In genomic region chr5:103490340-103490739, GRCh38 we compare ENCODE assay signal across 22 cellular contexts.
A peak's percentile ranks its signal among the peaks of the same experiment; 100 is the strongest.
DNase-seq lines count a peak whose midpoint lies in the region; ATAC-seq, FAIRE-seq and TF ChIP-seq lines count a peak whose summit lies in the region.
"Had no signal": no experiment of that assay in that cellular context is flagged by ENCODE, and none has a peak within 500 bp of the region (broad histone marks: within the 10 kb centered on the region; RNA-seq: fewer than 3 reads in every experiment).

No MANE protein-coding gene starts in this region.

- H2AK5ac ChIP-seq in H1 (ENCODE audit: low read depth, low read length), result no peak overlapping the region
- no peak overlapping the region for H2AK5ac ChIP-seq in trophoblast cell (ENCODE audit: low read length)

- H3K79me2 ChIP-seq in HepG2 (ENCODE audit: insufficient read depth, low read length), result no peaks in the 10 kb centered on the region
- H3K79me2 ChIP-seq in H1 (ENCODE audit: control insufficient read depth in 1 of 2, insufficient read depth in 2 of 2, low read length in 2 of 2), result no peaks in the 10 kb centered on the region
- H3K79me2 ChIP-seq in trophoblast cell (ENCODE audit: control insufficient read depth, insufficient read depth, low read length, poor library complexity), result no peaks in the 10 kb centered on the region
- no peaks in the 10 kb centered on the region for H3K79me2 ChIP-seq in mammary epithelial cell (ENCODE audit: insufficient read depth, low read length)

- H4K91ac ChIP-seq in H1 (replicated peaks; ENCODE audit: insufficient read length, low read length), result no peak overlapping the region
- H4K91ac ChIP-seq in trophoblast cell (ENCODE audit: low read depth, low read length), result peak overlapping the region; percentile 9

- WGBS in HepG2 (ENCODE audit: low lambda C conversion rate), result 0% methylated on average over 1 of the region's 1 CpG
- WGBS in right lobe of liver (ENCODE audit: insufficient coverage, low coverage, low lambda C conversion rate, missing lambda C conversion rate), result 44% methylated on average over 1 of the region's 1 CpG
- no CpG with 5 or more reads among the region's 1 CpG for WGBS in H1 (ENCODE audit: extremely low coverage in 1 of 2, insufficient coverage in 1 of 2, insufficient read length in 1 of 2, insufficient replicate concordance in 2 of 2, low coverage in 1 of 2, low lambda C conversion rate in 2 of 2, missing lambda C conversion rate in 1 of 2), 2 experiments
- WGBS in trophoblast cell (ENCODE audit: extremely low coverage, insufficient coverage, insufficient read length), result no CpG with 5 or more reads among the region's 1 CpG
- no CpG with 5 or more reads among the region's 1 CpG for WGBS in mammary epithelial cell (ENCODE audit: low coverage, missing lambda C conversion rate)

- H3K79me1 ChIP-seq in H1 (ENCODE audit: low read depth, low read length) (no peaks in the 10 kb centered on the region), trophoblast cell (ENCODE audit: low read length) (peaks cover 7% of the 10 kb centered on the region)

- intact Hi-C loops in HepG2 (cut with micrococcal nuclease; ENCODE audit: unreplicated experiment) (no loop called here), right lobe of liver (cut with DNase I) (no loop called here), mammary epithelial cell (cut with micrococcal nuclease) (no loop called here)

- no peak overlapping the region for H3K4me3 ChIP-seq in HepG2 (replicated peaks in 1 of 3; ENCODE audit: insufficient read depth in 1 of 3, low read depth in 2 of 3, low read length in 3 of 3)
- no peak overlapping the region for H3K4me3 ChIP-seq in right lobe of liver
- no peak overlapping the region for H3K4me3 ChIP-seq in HEK293 (ENCODE audit: low read depth, low read length)
- H3K4me3 ChIP-seq in H1 (ENCODE audit: extremely low read depth in 1 of 4, insufficient read depth in 2 of 4, low read depth in 3 of 4, low read length in 4 of 4), result no peak overlapping the region
- H3K4me3 ChIP-seq in trophoblast cell (ENCODE audit: low read depth, low read length), result no peak overlapping the region
- no peak overlapping the region for H3K4me3 ChIP-seq in mammary epithelial cell (replicated peaks in 1 of 3; ENCODE audit: insufficient read depth in 1 of 3, low read depth in 2 of 3, low read length in 3 of 3)
- H3K4me3 ChIP-seq: A549; BLaER1 treated with 17β-estradiol and CSF1 and Interleukin-3, amounts not matched to agents 10 nM and 100 nM had no signal

- no peak for FAIRE-seq in HepG2 (lab: Jason Lieb, UNC)
- FAIRE-seq in H1 (lab: Jason Lieb, UNC), result no peak
- FAIRE-seq: A549, D721Med, GM12891, GM19239 had no signal

- H2BK20ac ChIP-seq in H1 (ENCODE audit: low read length), result no peak overlapping the region

- H4K12ac ChIP-seq in trophoblast cell (ENCODE audit: low read depth, low read length), result no peak overlapping the region

- no peak overlapping the region for H3K4ac ChIP-seq in H1 (replicated peaks; ENCODE audit: insufficient read length, low read depth, low read length)
- H3K4ac ChIP-seq in trophoblast cell (ENCODE audit: low read depth, low read length), result no peak overlapping the region

- TF ChIP-seq RAD21 in HepG2 (CRISPR knock-in tag; IDR thresholded peaks at IDR 0.05), result no peak
- no peak for TF ChIP-seq RAD21 in H1 (IDR thresholded peaks at IDR 0.05 in 1 of 2, conservative IDR thresholded peaks at IDR 0.05 in 1 of 2; ENCODE audit: low read depth in 2 of 2, low read length in 2 of 2)

- H3K23ac ChIP-seq in H1 (ENCODE audit: insufficient read length) (no peak overlapping the region), trophoblast cell (ENCODE audit: low read length) (no peak overlapping the region)

- H2AFZ ChIP-seq in HepG2 (ENCODE audit: low read length) (no peak overlapping the region), H1 (ENCODE audit: low read length) (0 out of 2 replicates have a peak overlapping the region, but pooled peaks have one; percentile 46), trophoblast cell (ENCODE audit: insufficient read depth, low read length, poor library complexity) (no peak overlapping the region), mammary epithelial cell (ENCODE audit: low read depth, low read length) (no peak overlapping the region)

- in situ Hi-C loops in HepG2 (cut with HindIII; ENCODE audit: extremely low pct_ligation_motif_present, low pct_unique_long_range_greater_than_20kb), result no loop called here
- in situ Hi-C loops in mammary epithelial cell (cut with MboI; ENCODE audit: low sequenced_read_pairs in 2 of 2), result no loop called here

- H3K36me3 ChIP-seq in HepG2 (replicated peaks in 1 of 2; ENCODE audit: control insufficient read depth in 1 of 2, insufficient read depth in 2 of 2, low read length in 2 of 2) (no peaks in the 10 kb centered on the region), right lobe of liver (no peaks in the 10 kb centered on the region), HEK293 (ENCODE audit: control insufficient read depth in 2 of 2, insufficient read depth in 1 of 2, low read length in 2 of 2) (no peaks in the 10 kb centered on the region), H1 (ENCODE audit: control insufficient read depth in 2 of 4, insufficient read depth in 4 of 4, low read length in 3 of 4) (no peaks in the 10 kb centered on the region), trophoblast cell (ENCODE audit: control insufficient read depth in 1 of 2, insufficient read depth in 2 of 2, low read length in 2 of 2) (no peaks in the 10 kb centered on the region), mammary epithelial cell (ENCODE audit: insufficient read depth, low read length) (no peaks in the 10 kb centered on the region)
- H3K36me3 ChIP-seq: BLaER1 treated with 17β-estradiol and CSF1 and Interleukin-3, amounts not matched to agents 10 nM and 100 nM had no signal

- H3K27ac ChIP-seq in HepG2 (ENCODE audit: extremely low read length, insufficient read depth, low read length) (no peak overlapping the region), right lobe of liver (no peak overlapping the region), HEK293 (ENCODE audit: extremely low read depth, low read depth, low read length) (no peak overlapping the region), H1 (ENCODE audit: low read depth, low read length) (no peak overlapping the region), trophoblast cell (ENCODE audit: low read depth, low read length) (no peak overlapping the region), mammary epithelial cell (ENCODE audit: insufficient read depth, low read depth, low read length) (no peak overlapping the region)
- H3K27ac ChIP-seq: 22Rv1; A549; BLaER1 treated with 17β-estradiol and CSF1 and Interleukin-3, amounts not matched to agents 10 nM and 100 nM; C4-2B had no signal

- H2BK12ac ChIP-seq in H1 (ENCODE audit: low read depth, low read length), result 0 out of 2 replicates have a peak overlapping the region, but pooled peaks have one; percentile 23
- H2BK12ac ChIP-seq in trophoblast cell (ENCODE audit: low read length), result no peak overlapping the region

- H3K14ac ChIP-seq in H1 (ENCODE audit: insufficient read length), result no peak overlapping the region
- H3K14ac ChIP-seq in trophoblast cell (ENCODE audit: low read length), result no peak overlapping the region

- H3K9ac ChIP-seq in HepG2 (ENCODE audit: insufficient read depth, low read depth, low read length) (no peak overlapping the region), H1 (replicated peaks in 1 of 4; ENCODE audit: extremely low read depth in 1 of 4, low read depth in 3 of 4, low read length in 3 of 4) (0 out of 7 replicates have a peak overlapping the region, but pooled peaks of 1 of the 4 experiments have one; percentile 17), trophoblast cell (ENCODE audit: low read length) (no peak overlapping the region), mammary epithelial cell (ENCODE audit: insufficient read depth, low read length) (no peak overlapping the region)
- H3K9ac ChIP-seq: BLaER1 treated with 17β-estradiol and CSF1 and Interleukin-3, amounts not matched to agents 10 nM and 100 nM had no signal

- H4K20me1 ChIP-seq in HepG2 (ENCODE audit: insufficient read depth, low read length) (no peaks in the 10 kb centered on the region), H1 (replicated peaks in 1 of 2; ENCODE audit: control insufficient read depth in 1 of 2, insufficient read depth in 2 of 2, low read length in 2 of 2) (no peaks in the 10 kb centered on the region), mammary epithelial cell (ENCODE audit: insufficient read depth, low read length) (no peaks in the 10 kb centered on the region)
- H4K20me1 ChIP-seq: BLaER1 treated with 17β-estradiol and CSF1 and Interleukin-3, amounts not matched to agents 10 nM and 100 nM had no signal

- H2BK15ac ChIP-seq in H1 (ENCODE audit: low read length), result no peak overlapping the region

- TF ChIP-seq POLR2A in HepG2 (IDR thresholded peaks at IDR 0.05; ENCODE audit: insufficient read depth in 1 of 2, low read depth in 2 of 2, low read length in 2 of 2), result no peak
- TF ChIP-seq POLR2A in right lobe of liver (IDR thresholded peaks at IDR 0.05), result no peak
- no peak for TF ChIP-seq POLR2A in H1 (IDR thresholded peaks at IDR 0.05; ENCODE audit: control extremely low read depth in 1 of 2, low read depth in 2 of 2, low read length in 2 of 2)

- H3K4me1 ChIP-seq in HepG2 (ENCODE audit: insufficient read depth, low read length), result no peaks in the 10 kb centered on the region
- H3K4me1 ChIP-seq in right lobe of liver, result peaks cover 0 to 6% (median 0%) of the 10 kb centered on the region in 4 donors
- H3K4me1 ChIP-seq in HEK293 (ENCODE audit: control insufficient read depth, insufficient read depth, low read length), result no peaks in the 10 kb centered on the region
- peaks cover 0 to 12% (median 3%) of the 10 kb centered on the region in 4 experiments; a peak in 2 of 7 replicates for H3K4me1 ChIP-seq in H1 (replicated peaks in 1 of 4; ENCODE audit: control insufficient read depth in 3 of 4, insufficient read depth in 4 of 4, low read length in 3 of 4)
- peaks cover 5 to 9% of the 10 kb centered on the region in 2 experiments for H3K4me1 ChIP-seq in trophoblast cell (ENCODE audit: control insufficient read depth in 1 of 2, insufficient read depth in 2 of 2, low read length in 2 of 2)
- no peaks in the 10 kb centered on the region for H3K4me1 ChIP-seq in mammary epithelial cell (ENCODE audit: insufficient read depth, low read length)
- H3K4me1 ChIP-seq: A549; BLaER1 treated with 17β-estradiol and CSF1 and Interleukin-3, amounts not matched to agents 10 nM and 100 nM; Caco-2 had no signal

- no peak overlapping the region for H3K18ac ChIP-seq in H1 (ENCODE audit: extremely low read depth, low read length)
- no peak overlapping the region for H3K18ac ChIP-seq in trophoblast cell (ENCODE audit: low read length)

- CTCF ChIA-PET in HepG2 (lab: Yijun Ruan, JAX; ENCODE audit: low intra/inter-chr PET ratio, low total read pairs) (no interaction called here), HEK293 (lab: Yijun Ruan, JAX) (no interaction called here), H1 (lab: Charles Lee; ENCODE audit: partially characterized antibody) (interaction anchor here (1.6 to 4.4 kb wide), 2 partner anchors 9 to 14 kb away, joined by 5 to 34 read pairs; no protein-coding TSS in a partner anchor), mammary epithelial cell (lab: Charles Lee; ENCODE audit: low non-redundant PET) (no interaction called here)

- no peak for TF ChIP-seq CTCF in HepG2 (CRISPR knock-in tag; IDR thresholded peaks at IDR 0.05)
- no peak for TF ChIP-seq CTCF in right lobe of liver (IDR thresholded peaks at IDR 0.05)
- TF ChIP-seq CTCF in HEK293 (tag by site-specific recombination; IDR thresholded peaks at IDR 0.05), result no peak
- TF ChIP-seq CTCF in H1 (IDR thresholded peaks at IDR 0.05; ENCODE audit: control extremely low read depth in 1 of 3, insufficient read depth in 1 of 3, low read depth in 1 of 3, low read length in 3 of 3), result no peak
- no peak for TF ChIP-seq CTCF in mammary epithelial cell (conservative IDR thresholded peaks at IDR 0.05 in 1 of 2, IDR thresholded peaks at IDR 0.05 in 1 of 2; ENCODE audit: extremely low read depth in 1 of 2, insufficient read depth in 1 of 2, low read depth in 1 of 2, low read length in 2 of 2)

- H2BK120ac ChIP-seq in H1 (replicated peaks; ENCODE audit: low read depth, low read length), result no peak overlapping the region
- no peak overlapping the region for H2BK120ac ChIP-seq in trophoblast cell (ENCODE audit: insufficient read depth, low read length, poor library complexity)

- POLR2A ChIA-PET in HepG2 (lab: Yijun Ruan, JAX), result no interaction called here
- POLR2A ChIA-PET in HEK293 (lab: Yijun Ruan, JAX), result no interaction called here
- POLR2A ChIA-PET in H1 (lab: Charles Lee; ENCODE audit: partially characterized antibody), result interaction anchor here (0.6 kb wide), 1 partner anchor 232 kb away, joined by 3 read pairs; the partner anchor contains the start of gene MACIR

- H3K9me3 ChIP-seq in HepG2 (ENCODE audit: low read length) (no peaks in the 10 kb centered on the region), right lobe of liver (no peaks in the 10 kb centered on the region), HEK293 (ENCODE audit: control insufficient read depth, insufficient read depth, low read depth, low read length) (no peaks in the 10 kb centered on the region), H1 (ENCODE audit: insufficient read depth in 2 of 2, low read depth in 1 of 2, low read length in 1 of 2) (no peaks in the 10 kb centered on the region), trophoblast cell (ENCODE audit: insufficient read depth, low read depth, low read length) (no peaks in the 10 kb centered on the region), mammary epithelial cell (replicated peaks; ENCODE audit: insufficient read depth, low read length) (no peaks in the 10 kb centered on the region)
- H3K9me3 ChIP-seq: Caco-2 had no signal

- no peak for TF ChIP-seq EP300 in HepG2 (IDR thresholded peaks at IDR 0.05; ENCODE audit: low read depth in 2 of 2, low read length in 2 of 2)
- no peak for TF ChIP-seq EP300 in HepG2 (CRISPR knock-in tag; IDR thresholded peaks at IDR 0.05; ENCODE audit: borderline replicate concordance)
- TF ChIP-seq EP300 in H1 (IDR thresholded peaks at IDR 0.05; ENCODE audit: borderline replicate concordance in 1 of 2, low read depth in 2 of 2, low read length in 2 of 2), result no peak

- H2BK5ac ChIP-seq in H1 (ENCODE audit: low read depth, low read length), result no peak overlapping the region
- H2BK5ac ChIP-seq in trophoblast cell (ENCODE audit: low read depth, low read length, poor library complexity), result no peak overlapping the region

- no peak overlapping the region for H4K5ac ChIP-seq in H1 (ENCODE audit: insufficient read length, low read depth, low read length)

- BruUV-seq in HepG2 (replicated peaks; lab: Mats Ljungman, UMichigan), result no TSS peak
- BruUV-seq in mammary epithelial cell (replicated peaks; lab: Mats Ljungman, UMichigan), result no TSS peak

- DNase-seq in HepG2 (ENCODE audit: low spot score) (no peak), right lobe of liver (no peak), H1 (ENCODE audit: low read depth in 1 of 2, low spot score in 2 of 2) (no peak), trophoblast cell (no peak), HT-29 (ENCODE audit: low spot score) (no peak), mammary epithelial cell (no peak), NCI-H526 (lab: John Stamatoyannopoulos, UW) (no peak)
- DNase-seq: AML-193; Caco-2; Calu3; CD4-positive, alpha-beta T cell; CD8-positive, alpha-beta T cell; DMS79 treated with DMSO at 0.1 percent for 48 hours; GF-D8 had no signal

- ATAC-seq in HepG2 (no peak), right lobe of liver (no peak)
- ATAC-seq: A549; CD8-positive, alpha-beta T cell had no signal

- H3K4me2 ChIP-seq in HepG2 (ENCODE audit: low read depth, low read length) (no peak overlapping the region), H1 (ENCODE audit: insufficient read depth in 1 of 2, low read depth in 2 of 2, low read length in 2 of 2) (peak overlapping the region in 1 of 2 experiments; percentile 37; a peak in 1 of 4 replicates), trophoblast cell (ENCODE audit: low read length) (no peak overlapping the region), mammary epithelial cell (ENCODE audit: insufficient read depth, low read depth, low read length) (no peak overlapping the region)
- H3K4me2 ChIP-seq: A549; BLaER1 treated with 17β-estradiol and CSF1 and Interleukin-3, amounts not matched to agents 10 nM and 100 nM had no signal

- H3K27me3 ChIP-seq in HepG2 (ENCODE audit: control insufficient read depth in 1 of 2, insufficient read depth in 2 of 2, low read length in 2 of 2) (no peaks in the 10 kb centered on the region), right lobe of liver (no peaks in the 10 kb centered on the region), H1 (replicated peaks in 1 of 4; ENCODE audit: control insufficient read depth in 3 of 4, extremely low read depth in 1 of 4, insufficient read depth in 3 of 4, low read length in 3 of 4) (no peaks in the 10 kb centered on the region), trophoblast cell (ENCODE audit: insufficient read depth, low read length) (no peaks in the 10 kb centered on the region), mammary epithelial cell (ENCODE audit: insufficient read depth, low read length) (peaks cover 2% of the 10 kb centered on the region)
- H3K27me3 ChIP-seq: BLaER1 treated with 17β-estradiol and CSF1 and Interleukin-3, amounts not matched to agents 10 nM and 100 nM had no signal

- no peaks in the 10 kb centered on the region; the same call in 1 of the 2 replicates for H3K23me2 ChIP-seq in H1 (ENCODE audit: low read depth, low read length)

- no peak overlapping the region for H3K56ac ChIP-seq in H1 (replicated peaks; ENCODE audit: insufficient read length, low read depth, low read length)

- H4K8ac ChIP-seq in H1 (ENCODE audit: extremely low read depth, insufficient read depth, low read length) (no peak overlapping the region), trophoblast cell (ENCODE audit: low read depth, low read length) (no peak overlapping the region)

- dilution Hi-C loops in mammary epithelial cell (cut with HindIII; ENCODE audit: low sequenced_read_pairs), result no loop called here
